Comparison of ENCODE assay signal across 8 cellular contexts in genomic region chr18:10519999-10520935, GRCh38. TPM values are rescaled to one million over a fixed set of nuclear protein-coding genes. Genes with fewer than 3 reads are reported as not detected.
A peak's percentile ranks its signal among the peaks of the same experiment; 100 is the strongest.
DNase-seq lines count a peak whose midpoint lies in the region; ATAC-seq and TF ChIP-seq lines count a peak whose summit lies in the region.

No MANE protein-coding gene starts in this region.

- POLR2A ChIA-PET in activated B cell treated with CpG ODN at 0.5 μM for 24 hours (lab: Charles Lee), result no interaction called here

- intact Hi-C loops in activated B cell treated with CpG ODN at 0.5 μM for 24 hours (cut with micrococcal nuclease), result loop anchor here (1.0 to 10.0 kb wide), 8 partner anchors 29 to 1915 kb away; partner anchors contain the start of genes AFG3L2, APCDD1, RAB12 and TWSG1

- H3K36me3 Mint-ChIP-seq in activated B cell treated with CpG ODN at 0.5 μM for 24 hours (ENCODE audit: low read depth), result no peaks in the 10 kb centered on the region

- H3K9me3 Mint-ChIP-seq in activated B cell treated with CpG ODN at 0.5 μM for 24 hours, result peaks cover 3% of the 10 kb centered on the region

- no peak for TF ChIP-seq CTCF in activated B cell treated with CpG ODN at 0.5 μM for 24 hours (IDR thresholded peaks at IDR 0.05)

- no peak overlapping the region for H3K4me3 Mint-ChIP-seq in activated B cell treated with CpG ODN at 0.5 μM for 24 hours

- H3K27me3 Mint-ChIP-seq in activated B cell treated with CpG ODN at 0.5 μM for 24 hours, result peaks cover 12% of the 10 kb centered on the region

- peaks cover 13% of the 10 kb centered on the region for H3K4me1 Mint-ChIP-seq in activated B cell treated with CpG ODN at 0.5 μM for 24 hours

- CTCF ChIA-PET in activated B cell treated with CpG ODN at 0.5 μM for 24 hours (lab: Charles Lee), result interaction anchor here (0.6 to 4.7 kb wide), 7 partner anchors 17 to 548 kb away, joined by 3 to 65 read pairs (median 5); no protein-coding TSS in a partner anchor

- no peak overlapping the region for H3K27ac Mint-ChIP-seq in activated B cell treated with CpG ODN at 0.5 μM for 24 hours

- DNase-seq in activated gamma-delta T cell treated with Interleukin-2 at 50 U/mL for 16 hours (peak; percentile 35), activated gamma-delta T cell (lab: John Stamatoyannopoulos, UW) (no peak), NCI-H2227 (lab: John Stamatoyannopoulos, UW; ENCODE audit: unreplicated experiment) (peak; percentile 87), activated B cell treated with CpG ODN at 0.5 μM for 24 hours (peak; percentile 37), cerebellar cortex (ENCODE audit: low spot score) (peak; percentile 73), kidney glomerular epithelial cell (lab: John Stamatoyannopoulos, UW) (peak; percentile 59)
- DNase-seq in stimulated activated CD4-positive, alpha-beta T cell treated with anti-CD3 and anti-CD28 coated beads, Interleukin-1b, Interleukin-23, amount 100 ng/mL, for 48 hours, result peak; percentile 60

- ATAC-seq in HG03103 (IDR thresholded peaks at IDR 0.05; ENCODE audit: low read depth, unreplicated experiment) (peak; percentile 74), activated B cell treated with CpG ODN at 0.5 μM for 24 hours (ENCODE audit: low read depth) (peak; percentile 94)

RNA-seq across cellular contexts. Expression of gene NAPG, which starts 5.6 kb away (rescaled TPM):
- total RNA-seq in activated B cell treated with CpG ODN at 0.5 μM for 24 hours, result 24.5 and 33.3 TPM in 2 replicates
